17 cellular contexts compared by ENCODE assay signal in genomic region chrX:19552793-19553192, GRCh38. TPM values are rescaled to one million over a fixed set of nuclear protein-coding genes. Genes with fewer than 3 reads are reported as not detected.
"Had no signal": no experiment of that assay in that cellular context is flagged by ENCODE, and none has a peak within 500 bp of the region (broad histone marks: within the 10 kb centered on the region; RNA-seq: fewer than 3 reads in every experiment).

No MANE protein-coding gene starts in this region.

- H3K27me3 ChIP-seq: ovary, right atrium auricular region, tibial artery, upper lobe of left lung, uterus had no signal

- H3K9me3 Mint-ChIP-seq: neural crest cell had no signal

- H3K4me3 Mint-ChIP-seq: naive thymus-derived CD4-positive, alpha-beta T cell; neural crest cell had no signal

- H3K4me1 Mint-ChIP-seq: neural crest cell had no signal

- H3K27me3 Mint-ChIP-seq: naive thymus-derived CD4-positive, alpha-beta T cell had no signal

- DNase-seq: effector memory CD4-positive, alpha-beta T cell; heart right ventricle; hypothalamus; kidney glomerular epithelial cell; mesendoderm; naive thymus-derived CD4-positive, alpha-beta T cell; ovary; small intestine; stimulated activated CD4-positive, alpha-beta T cell treated with anti-CD3 and anti-CD28 coated beads, Interleukin-12 subunit alpha, Interleukin-12 subunit beta, amount 100 ng/mL, for 4 hours; stimulated activated naive CD4-positive, alpha-beta T cell treated with Interleukin-2 at 50 U/mL for 16 hours; tibial artery; upper lobe of left lung; uterus had no signal

- H3K9me3 ChIP-seq: heart right ventricle, ovary, right atrium auricular region, tibial artery, upper lobe of left lung, uterus had no signal

- H3K27ac ChIP-seq: heart right ventricle, ovary, right atrium auricular region, tibial artery, upper lobe of left lung, uterus had no signal

- H3K4me1 ChIP-seq: heart right ventricle, right atrium auricular region, tibial artery, upper lobe of left lung, uterus had no signal

- H3K4me3 ChIP-seq: heart right ventricle, ovary, right atrium auricular region, tibial artery, upper lobe of left lung, uterus had no signal

- ATAC-seq: esophagus mucosa; naive thymus-derived CD4-positive, alpha-beta T cell had no signal

RNA-seq across cellular contexts. Expression of gene MAP3K15, which starts 37.5 kb away (rescaled TPM):
- total RNA-seq: esophagus mucosa, posterior vena cava, right atrium auricular region had no signal
